In the genomic region with DNA sequence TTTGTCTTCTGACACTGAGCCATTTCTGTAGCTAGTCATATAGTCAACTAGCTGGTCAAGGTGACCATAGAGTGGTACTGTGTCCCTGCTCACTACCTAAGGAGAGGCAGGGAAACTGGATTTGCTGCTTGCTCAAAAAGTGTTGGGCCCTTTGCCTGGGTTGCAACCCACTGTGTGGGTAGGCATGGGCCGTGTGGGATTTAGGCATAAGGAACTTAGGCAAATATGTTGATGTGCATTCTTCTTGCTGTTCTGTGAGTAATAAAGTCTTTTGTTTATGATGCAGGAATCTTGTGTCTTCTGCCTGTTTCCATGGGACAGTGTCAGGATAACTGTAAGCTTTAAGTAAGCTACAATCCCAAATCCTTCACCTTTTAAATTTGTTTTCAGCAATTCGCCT, we compare ENCODE assay signal across 25 cellular contexts. TPM values are rescaled to one million over a fixed set of nuclear protein-coding genes. Genes with fewer than 3 reads are reported as not detected.
DNase-seq lines count a peak whose midpoint lies in the region; ATAC-seq, FAIRE-seq and TF ChIP-seq lines count a peak whose summit lies in the region.
"Had no signal": no experiment of that assay in that cellular context is flagged by ENCODE, and none has a peak within 500 bp of the region (broad histone marks: within the 10 kb centered on the region; RNA-seq: fewer than 3 reads in every experiment).

No MANE protein-coding gene starts in this region.

- TF ChIP-seq POLR2A in K562 (conservative IDR thresholded peaks at IDR 0.05) (no peak), stomach (IDR thresholded peaks at IDR 0.05) (no peak)

- H2BK12ac ChIP-seq in trophoblast cell (ENCODE audit: low read length): no peak overlapping the region

- CTCF ChIA-PET in K562 (lab: Yijun Ruan, JAX; ENCODE audit: low intra/inter-chr PET ratio): no interaction called here

- intact Hi-C loops in K562 (cut with micrococcal nuclease): no loop called here
- intact Hi-C loops in stomach (cut with DNase I; ENCODE audit: low total_unique reads): no loop called here

- no peak overlapping the region for H3K4me3 Mint-ChIP-seq in glutamatergic neuron (ENCODE audit: unreplicated experiment)
- H3K4me3 Mint-ChIP-seq: CD14-positive monocyte; CD4-positive, alpha-beta T cell; CD8-positive, alpha-beta memory T cell; HFFc6 had no signal

- no peak for TF ChIP-seq RAD21 in K562 (CRISPR knock-in tag; conservative IDR thresholded peaks at IDR 0.05 in 1 of 2, IDR thresholded peaks at IDR 0.05 in 1 of 2)

- H3K27me3 ChIP-seq in K562 (ENCODE audit: control insufficient read depth in 2 of 2, insufficient read depth in 2 of 2, low read length in 2 of 2): no peaks in the 10 kb centered on the region
- H3K27me3 ChIP-seq in trophoblast cell (ENCODE audit: insufficient read depth, low read length): no peaks in the 10 kb centered on the region
- no peaks in the 10 kb centered on the region for H3K27me3 ChIP-seq in stomach
- H3K27me3 ChIP-seq: BE2C; BLaER1 treated with 17β-estradiol and CSF1 and Interleukin-3, amounts not matched to agents 10 nM and 100 nM had no signal

- ATAC-seq in K562: no peak
- ATAC-seq: A549, GM12878 had no signal

- H3K36me3 ChIP-seq in K562 (ENCODE audit: control insufficient read depth, insufficient read depth, low read length) (no peaks in the 10 kb centered on the region), trophoblast cell (ENCODE audit: control insufficient read depth in 1 of 2, insufficient read depth in 2 of 2, low read length in 2 of 2) (no peaks in the 10 kb centered on the region), stomach (no peaks in the 10 kb centered on the region)
- H3K36me3 ChIP-seq: BE2C; BLaER1 treated with 17β-estradiol and CSF1 and Interleukin-3, amounts not matched to agents 10 nM and 100 nM; HAP-1 had no signal

- no peak overlapping the region for H2AK5ac ChIP-seq in trophoblast cell (ENCODE audit: low read length)

- no peak overlapping the region for H4K8ac ChIP-seq in trophoblast cell (ENCODE audit: low read depth, low read length)

- H3K4me2 ChIP-seq in K562 (ENCODE audit: insufficient read depth, low read length) (no peak overlapping the region), trophoblast cell (ENCODE audit: low read length) (no peak overlapping the region)
- H3K4me2 ChIP-seq: A549; BLaER1 treated with 17β-estradiol and CSF1 and Interleukin-3, amounts not matched to agents 10 nM and 100 nM had no signal

- H3K79me1 ChIP-seq in trophoblast cell (ENCODE audit: low read length): peaks cover 2% of the 10 kb centered on the region

- no peak overlapping the region for H2AFZ ChIP-seq in K562 (ENCODE audit: low read depth, low read length)
- no peak overlapping the region for H2AFZ ChIP-seq in trophoblast cell (ENCODE audit: insufficient read depth, low read length, poor library complexity)
- H2AFZ ChIP-seq: GM23248 had no signal

- H3K36me3 Mint-ChIP-seq in glutamatergic neuron (ENCODE audit: unreplicated experiment): no peaks in the 10 kb centered on the region
- H3K36me3 Mint-ChIP-seq: CD8-positive, alpha-beta memory T cell had no signal

- peaks cover 0 to 5% of the 10 kb centered on the region in 2 experiments; a peak in 3 of 5 replicates for H3K4me1 ChIP-seq in K562 (replicated peaks in 1 of 2; ENCODE audit: control insufficient read depth in 2 of 2, insufficient read depth in 2 of 2, low read length in 2 of 2)
- peaks cover 2% of the 10 kb centered on the region in 2 experiments for H3K4me1 ChIP-seq in trophoblast cell (ENCODE audit: control insufficient read depth in 1 of 2, insufficient read depth in 2 of 2, low read length in 2 of 2)
- peaks cover 0 to 12% (median 0%) of the 10 kb centered on the region in 4 donors for H3K4me1 ChIP-seq in stomach
- H3K4me1 ChIP-seq: A549; BE2C; BLaER1 treated with 17β-estradiol and CSF1 and Interleukin-3, amounts not matched to agents 10 nM and 100 nM; HAP-1 had no signal

- no peaks in the 10 kb centered on the region for H3K9me3 ChIP-seq in K562 (replicated peaks; ENCODE audit: control insufficient read depth, insufficient read depth, low read depth, low read length)
- no peaks in the 10 kb centered on the region for H3K9me3 ChIP-seq in trophoblast cell (ENCODE audit: insufficient read depth, low read depth, low read length)
- no peaks in the 10 kb centered on the region for H3K9me3 ChIP-seq in stomach
- H3K9me3 ChIP-seq: A549, BE2C, HAP-1 had no signal

- POLR2A ChIA-PET in K562 (lab: Yijun Ruan, JAX): interaction anchor here (0.7 kb wide), 1 partner anchor 413 kb away, joined by 3 read pairs; a partner anchor contains a TSS

- H3K23ac ChIP-seq in trophoblast cell (ENCODE audit: low read length): no peak overlapping the region

- H4K20me1 ChIP-seq in K562 (replicated peaks; ENCODE audit: control insufficient read depth, insufficient read depth, low read length): no peaks in the 10 kb centered on the region
- H4K20me1 ChIP-seq: BLaER1 treated with 17β-estradiol and CSF1 and Interleukin-3, amounts not matched to agents 10 nM and 100 nM had no signal

- FAIRE-seq in K562 (lab: Jason Lieb, UNC): no peak
- FAIRE-seq: A549, D721Med, G401.6, GM12878, GM19239, H54 had no signal

- H3K4me1 Mint-ChIP-seq in glutamatergic neuron (ENCODE audit: low read depth, unreplicated experiment): no peaks in the 10 kb centered on the region
- H3K4me1 Mint-ChIP-seq: CD8-positive, alpha-beta memory T cell had no signal

- no peaks in the 10 kb centered on the region for H3K9me1 ChIP-seq in K562 (ENCODE audit: control insufficient read depth, insufficient read depth, low read length)

- no peak overlapping the region for H3K14ac ChIP-seq in trophoblast cell (ENCODE audit: low read length)

- no peak overlapping the region for H3K9ac ChIP-seq in K562 (ENCODE audit: insufficient read depth in 1 of 2, low read depth in 2 of 2, low read length in 2 of 2)
- H3K9ac ChIP-seq in trophoblast cell (ENCODE audit: low read length): no peak overlapping the region
- H3K9ac ChIP-seq: BLaER1 treated with 17β-estradiol and CSF1 and Interleukin-3, amounts not matched to agents 10 nM and 100 nM; GM23248 had no signal

- 9% methylated on average over 2 of the region's 2 CpGs for WGBS in K562 (ENCODE audit: insufficient coverage, low coverage, missing lambda C conversion rate)
- WGBS in trophoblast cell (ENCODE audit: extremely low coverage, insufficient coverage, insufficient read length): no CpG with 5 or more reads among the region's 2 CpGs
- 58 to 83% (median 80%) methylated on average over 2 of the region's 2 CpGs for WGBS in stomach, 5 donors

- H3K27me3 Mint-ChIP-seq in glutamatergic neuron (ENCODE audit: unreplicated experiment): peaks cover 2% of the 10 kb centered on the region

- no peak overlapping the region for H3K4ac ChIP-seq in trophoblast cell (ENCODE audit: low read depth, low read length)

- no peak overlapping the region for H3K18ac ChIP-seq in trophoblast cell (ENCODE audit: low read length)

- H4K12ac ChIP-seq in trophoblast cell (ENCODE audit: low read depth, low read length): no peak overlapping the region

- H2BK5ac ChIP-seq in trophoblast cell (ENCODE audit: low read depth, low read length, poor library complexity): no peak overlapping the region

- no peak overlapping the region for H2BK120ac ChIP-seq in trophoblast cell (ENCODE audit: insufficient read depth, low read length, poor library complexity)

- H3K9me3 Mint-ChIP-seq in glutamatergic neuron (ENCODE audit: unreplicated experiment): no peaks in the 10 kb centered on the region
- H3K9me3 Mint-ChIP-seq: CD4-positive, alpha-beta T cell; HFFc6 had no signal

- no TSS peak for BruUV-seq in K562 (replicated peaks; lab: Mats Ljungman, UMichigan)

- no peaks in the 10 kb centered on the region for H3K79me2 ChIP-seq in K562 (ENCODE audit: control insufficient read depth, insufficient read depth, low read length)
- no peaks in the 10 kb centered on the region for H3K79me2 ChIP-seq in trophoblast cell (ENCODE audit: control insufficient read depth, insufficient read depth, low read length, poor library complexity)

- no peak overlapping the region for H3K27ac Mint-ChIP-seq in glutamatergic neuron (ENCODE audit: unreplicated experiment)
- H3K27ac Mint-ChIP-seq: CD4-positive, alpha-beta T cell; HFFc6 had no signal

- no peak overlapping the region for H3K4me3 ChIP-seq in K562
- no peak overlapping the region for H3K4me3 ChIP-seq in trophoblast cell (ENCODE audit: low read depth, low read length)
- H3K4me3 ChIP-seq in stomach: no peak overlapping the region
- H3K4me3 ChIP-seq: A549; BLaER1 treated with 17β-estradiol and CSF1 and Interleukin-3, amounts not matched to agents 10 nM and 100 nM; GM12878; GM23248; HAP-1 had no signal

- DNase-seq in NCI-H82 (lab: John Stamatoyannopoulos, UW): peak; percentile 14
- no peak for DNase-seq in NCI-H82 treated with DMSO at 0.1 percent for 48 hours (lab: John Stamatoyannopoulos, UW; ENCODE audit: unreplicated experiment)
- DNase-seq in K562 (ENCODE audit: extremely low read depth in 1 of 4, low spot score in 3 of 4): no peak
- peak; percentile 59 to 80 for DNase-seq in trophoblast cell
- DNase-seq in stomach: no peak
- DNase-seq in glutamatergic neuron: no peak
- DNase-seq: 8988T; ACHN; AML-193; BE2C; CD4-positive, alpha-beta T cell; CD8-positive, alpha-beta memory T cell; DMS153; DND-41; GM23248; HFFc6 had no signal

- TF ChIP-seq CTCF in K562 (IDR thresholded peaks at IDR 0.05 in 2 of 3, conservative IDR thresholded peaks at IDR 0.05 in 1 of 3; ENCODE audit: insufficient read depth in 2 of 3, low read depth in 1 of 3, low read length in 3 of 3) (no peak), stomach (IDR thresholded peaks at IDR 0.05) (no peak), glutamatergic neuron (IDR thresholded peaks at IDR 0.05; ENCODE audit: partially characterized antibody, unreplicated experiment) (no peak)

- in situ Hi-C loops in K562 (cut with MboI): no loop called here

- no peak overlapping the region for H3K27ac ChIP-seq in K562 (ENCODE audit: extremely low read depth, low read depth, low read length)
- H3K27ac ChIP-seq in trophoblast cell (ENCODE audit: low read depth, low read length): no peak overlapping the region
- H3K27ac ChIP-seq in stomach: no peak overlapping the region
- H3K27ac ChIP-seq: A549; BLaER1 treated with 17β-estradiol and CSF1 and Interleukin-3, amounts not matched to agents 10 nM and 100 nM; GM23248 had no signal

- no peak overlapping the region for H4K91ac ChIP-seq in trophoblast cell (ENCODE audit: low read depth, low read length)

- TF ChIP-seq EP300 in K562 (IDR thresholded peaks at IDR 0.05; ENCODE audit: low read length) (no peak), stomach (IDR thresholded peaks at IDR 0.05) (no peak)

RNA-seq across cellular contexts. Expression of a gene that starts 23.1 kb away (rescaled TPM):
- 35.6 and 41.6 TPM in 2 replicates for total RNA-seq in K562 (2011; cell fraction: chromatin; rRNA removed; ENCODE audit: low replicate concordance)
- total RNA-seq in K562 (2011; cell fraction: nucleolus; rRNA removed): 35.9 and 36.1 TPM in 2 replicates
- 33.6 and 38.7 TPM in 2 replicates for total RNA-seq in K562 (2011; cell fraction: nucleoplasm; rRNA removed)
- 10.4 and 17.4 TPM in 2 replicates for total RNA-seq in K562 (2014; rRNA removed)
- 15.2 TPM in 2 replicates for total RNA-seq in K562 (2014; rRNA removed; fragmentation: Illumina TruSeq; extraction: Trizol)
- 14.5 and 15.9 TPM in 2 replicates for total RNA-seq in K562 (2015; rRNA removed; fragmentation: Illumina TruSeq; extraction: Trizol)
- 17.1 and 19.8 TPM in 2 replicates for total RNA-seq in K562 (2021)
- polyA plus RNA-seq in K562 (2011; rRNA removed): 25.8 and 26.0 TPM in 2 replicates
- polyA plus RNA-seq in K562 (2011; cell fraction: cytosol; rRNA removed): 25.1 and 28.4 TPM in 2 replicates
- polyA plus RNA-seq in K562 (2011; cell fraction: nucleus; rRNA removed): 25.5 and 28.7 TPM in 2 replicates
- polyA plus RNA-seq in K562 (2012): 13.6 and 17.2 TPM in 2 replicates
- 21.6 and 22.9 TPM in 2 replicates for polyA plus RNA-seq in K562 (2014; fragmentation: Illumina TruSeq; extraction: Trizol)
- polyA plus RNA-seq in K562 (2014; fragmentation: Nextera tagmentation; extraction: Ambion mirVana): 10 to 100 TPM; 16.3 to 24.3 TPM
- 12.6 and 17.3 TPM in 2 replicates for polyA plus RNA-seq in K562 (2014; rRNA removed)
- polyA minus RNA-seq in K562 (2011; rRNA and poly(A)+ RNA removed): 24.1 and 28.6 TPM in 2 replicates
- 22.2 and 23.4 TPM in 2 replicates for polyA minus RNA-seq in K562 (2011; cell fraction: cytosol; rRNA and poly(A)+ RNA removed)
- 22.6 and 27.7 TPM in 2 replicates for polyA minus RNA-seq in K562 (2011; cell fraction: nucleus; rRNA and poly(A)+ RNA removed)
- 27.9 and 28.4 TPM in 2 replicates for polyA plus RNA-seq in trophoblast cell (2013)
- total RNA-seq in stomach: 10 to 100 TPM in 2 of 5 donors, 1 to 10 TPM in 3; 1.2 to 31.6 (median 9.3) TPM
- 10 to 100 TPM in 2 of 3 donors, 1 to 10 TPM in 1; 8.6 to 12.1 (median 10.1) TPM for polyA plus RNA-seq in stomach
- 14.7 TPM for total RNA-seq in glutamatergic neuron (ENCODE audit: unreplicated experiment)

RNA-seq across cellular contexts. Expression of a gene that starts 39.1 kb away (rescaled TPM):
- total RNA-seq in K562 (2011; cell fraction: chromatin; rRNA removed; ENCODE audit: low replicate concordance): 0.30 and 0.81 TPM in 2 replicates
- total RNA-seq in K562 (2011; cell fraction: nucleolus; rRNA removed): not detected in 2 replicates
- 0.59 and 0.69 TPM in 2 replicates for total RNA-seq in K562 (2011; cell fraction: nucleoplasm; rRNA removed)
- total RNA-seq in K562 (2014; rRNA removed) (0.18 and 0.49 TPM in 2 replicates), K562 (2014; rRNA removed; fragmentation: Illumina TruSeq; extraction: Trizol) (0.16 and 0.47 TPM in 2 replicates), K562 (2015; rRNA removed; fragmentation: Illumina TruSeq; extraction: Trizol) (0.38 and 0.62 TPM in 2 replicates), K562 (2021) (0.35 and 0.38 TPM in 2 replicates), stomach (10 to 100 TPM in 4 of 5 donors, 1 to 10 TPM in 1; 4.5 to 56.7 (median 14.0) TPM), glutamatergic neuron (ENCODE audit: unreplicated experiment) (not detected)
- polyA plus RNA-seq in K562 (2011; rRNA removed) (0.07 and 0.37 TPM in 2 replicates), K562 (2014; fragmentation: Illumina TruSeq; extraction: Trizol) (0.10 and 0.37 TPM in 2 replicates), K562 (2014; fragmentation: Nextera tagmentation; extraction: Ambion mirVana) (1 to 10 TPM; 1.2 to 1.5 TPM), K562 (2014; rRNA removed) (0.12 and 0.35 TPM in 2 replicates), stomach (1 to 10 TPM; 3.7 to 6.0 (median 3.8) TPM)
- polyA plus RNA-seq in K562 (2011; cell fraction: cytosol; rRNA removed): 0.03 and 0.04 TPM in 2 replicates
- polyA plus RNA-seq in K562 (2011; cell fraction: nucleus; rRNA removed): 0.09 and 0.22 TPM in 2 replicates
- 2.0 and 2.2 TPM in 2 replicates for polyA plus RNA-seq in K562 (2012)
- polyA minus RNA-seq in K562 (2011; rRNA and poly(A)+ RNA removed): 0.18 and 0.45 TPM in 2 replicates
- not detected in 2 replicates for polyA minus RNA-seq in K562 (2011; cell fraction: cytosol; rRNA and poly(A)+ RNA removed)
- polyA minus RNA-seq in K562 (2011; cell fraction: nucleus; rRNA and poly(A)+ RNA removed): 0.11 and 0.13 TPM in 2 replicates
- polyA plus RNA-seq in trophoblast cell (2013): 1.6 and 1.7 TPM in 2 replicates
- total RNA-seq: GM23248, HFFc6 had no signal

Comparison
In these comparisons a context has a peak if more than half of its experiments do, and no peak if none do; other contexts are left out.
1. DNase-seq: peak in NCI-H82 (single experiment) and trophoblast cell (2 of 2); none in NCI-H82 treated with DMSO at 0.1 percent for 48 hours (single experiment), K562 (0 of 4), stomach (single experiment) and glutamatergic neuron (single experiment).